19 cellular contexts compared by ENCODE assay signal in the genomic region with DNA sequence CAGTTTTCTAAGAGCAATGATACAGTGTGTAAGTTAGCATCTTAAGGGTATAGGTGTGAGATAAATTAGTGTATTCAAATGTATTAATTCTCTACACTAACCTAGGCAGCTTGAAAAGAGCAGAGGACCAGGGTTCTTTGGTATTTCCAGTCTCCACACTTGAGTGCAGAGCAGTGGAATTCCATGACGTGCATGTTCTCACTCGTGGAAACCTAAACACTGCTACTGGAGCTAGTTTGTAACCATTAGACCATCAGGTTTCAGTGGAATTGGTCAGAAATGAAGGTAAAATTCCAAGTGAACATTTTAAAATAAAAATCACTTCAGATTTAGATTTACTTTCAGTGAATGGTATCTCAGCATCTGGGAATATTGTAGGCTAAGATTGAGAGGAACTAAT. TPM values are rescaled to one million over a fixed set of nuclear protein-coding genes. Genes with fewer than 3 reads are reported as not detected.
DNase-seq lines count a peak whose midpoint lies in the region; FAIRE-seq and TF ChIP-seq lines count a peak whose summit lies in the region.
"Had no signal": no experiment of that assay in that cellular context is flagged by ENCODE, and none has a peak within 500 bp of the region (broad histone marks: within the 10 kb centered on the region; RNA-seq: fewer than 3 reads in every experiment).

No MANE protein-coding gene starts in this region.

- no peak for DNase-seq in ascending aorta (ENCODE audit: low spot score in 2 of 2)
- peak; percentile 57 for DNase-seq in fibroblast of villous mesenchyme (ENCODE audit: low read depth)
- DNase-seq in renal cortical epithelial cell (ENCODE audit: low read depth), result peak; percentile 38
- no peak for DNase-seq in tibial artery
- no peak for DNase-seq in frontal cortex (ENCODE audit: low spot score in 2 of 2)
- DNase-seq in epidermal melanocyte (ENCODE audit: insufficient read length, low spot score), result no peak
- DNase-seq in NCI-H1105 treated with DMSO at 0.1 percent for 48 hours (lab: John Stamatoyannopoulos, UW), result no peak
- no peak for DNase-seq in stimulated activated CD4-positive, alpha-beta T cell treated with anti-CD3 and anti-CD28 coated beads, Interleukin-1b, Interleukin-23, amount 100 ng/mL, for 48 hours
- DNase-seq: CD4-positive, alpha-beta memory T cell; DND-41; GF-D8; MV-4-11; NCI-H146; NCI-H345; NCI-H69 had no signal

- intact Hi-C loops in ascending aorta (cut with DNase I) (no loop called here), tibial artery (cut with DNase I; ENCODE audit: low total_unique reads) (no loop called here)

- peak overlapping the region; percentile 27 to 42 for H3K27ac ChIP-seq in ascending aorta
- peak overlapping the region; percentile 23 to 25 for H3K27ac ChIP-seq in tibial artery

- H3K36me3 ChIP-seq in ascending aorta (no peaks in the 10 kb centered on the region), tibial artery (no peaks in the 10 kb centered on the region)
- H3K36me3 ChIP-seq: HAP-1 had no signal

- peaks cover 2 to 40% of the 10 kb centered on the region in 2 donors for H3K4me1 ChIP-seq in ascending aorta
- peaks cover 0 to 71% (median 28%) of the 10 kb centered on the region in 4 donors for H3K4me1 ChIP-seq in tibial artery
- H3K4me1 ChIP-seq: HAP-1 had no signal

- TF ChIP-seq CTCF in ascending aorta (IDR thresholded peaks at IDR 0.05) (no peak), fibroblast of villous mesenchyme (IDR thresholded peaks at IDR 0.05; ENCODE audit: insufficient read depth, low read depth, low read length) (no peak), tibial artery (IDR thresholded peaks at IDR 0.05) (no peak)

- no peaks in the 10 kb centered on the region for H3K27me3 ChIP-seq in ascending aorta
- H3K27me3 ChIP-seq in tibial artery, result no peaks in the 10 kb centered on the region

- FAIRE-seq in frontal cortex (lab: Jason Lieb, UNC), result no peak
- FAIRE-seq: D721Med, GM19239, HTR-8/SVneo had no signal

- H3K9me3 ChIP-seq in ascending aorta (no peaks in the 10 kb centered on the region), tibial artery (no peaks in the 10 kb centered on the region)
- H3K9me3 ChIP-seq: HAP-1 had no signal

- no peak overlapping the region for H3K4me3 ChIP-seq in ascending aorta
- no peak overlapping the region for H3K4me3 ChIP-seq in fibroblast of villous mesenchyme (ENCODE audit: low read depth, low read length)
- H3K4me3 ChIP-seq in tibial artery, result no peak overlapping the region
- H3K4me3 ChIP-seq: HAP-1 had no signal

RNA-seq across cellular contexts. Expression of gene SPTBN1, which starts 9.0 kb away (rescaled TPM):
- total RNA-seq in ascending aorta (246 TPM), fibroblast of villous mesenchyme (181 and 200 TPM in 2 replicates), renal cortical epithelial cell (415 and 447 TPM in 2 replicates), frontal cortex (449 TPM)

Comparison
In these comparisons a context has a peak if more than half of its experiments do, and no peak if none do; other contexts are left out.
1. DNase-seq: peak in fibroblast of villous mesenchyme (single experiment) and renal cortical epithelial cell (single experiment); none in ascending aorta (0 of 2), tibial artery (0 of 2), frontal cortex (0 of 2), epidermal melanocyte (single experiment), NCI-H1105 treated with DMSO at 0.1 percent for 48 hours (single experiment) and stimulated activated CD4-positive, alpha-beta T cell treated with anti-CD3 and anti-CD28 coated beads, Interleukin-1b, Interleukin-23, amount 100 ng/mL, for 48 hours (single experiment).